In genomic region chr12:52524241-52524897, GRCh38 we compare ENCODE assay signal across 1 cellular context.
A peak's percentile ranks its signal among the peaks of the same experiment; 100 is the strongest.
TF ChIP-seq lines count a peak whose summit lies in the region.

No MANE protein-coding gene starts in this region.

TF ChIP-seq in HepG2, 621 proteins besides CTCF, POLR2A, EP300 and RAD21:
- TF ChIP-seq ZNF446 (CRISPR knock-in tag; IDR thresholded peaks at IDR 0.05) (no peak), BRCA1 (CRISPR knock-in tag; IDR thresholded peaks at IDR 0.05) (no peak), MNT (IDR thresholded peaks at IDR 0.05) (peak; percentile 79), SPEN (CRISPR knock-in tag; IDR thresholded peaks at IDR 0.05; ENCODE audit: low read depth) (no peak)
